Comparison of ENCODE assay signal across 7 cellular contexts in genomic region chr5:84748313-84748712, GRCh38.
"Had no signal": no experiment of that assay in that cellular context is flagged by ENCODE, and none has a peak within 500 bp of the region (broad histone marks: within the 10 kb centered on the region; RNA-seq: fewer than 3 reads in every experiment).

No MANE protein-coding gene starts in this region.

- FAIRE-seq: HepG2, HTR-8/SVneo, K562 had no signal

- H3K27ac ChIP-seq: HL-60, KMS-11 had no signal

- DNase-seq: KBM-7, KG1 had no signal

- H3K9ac ChIP-seq: KMS-11 had no signal

- H3K4me3 ChIP-seq: K562 had no signal

- ATAC-seq: HepG2, K562 had no signal

- H3K4me2 ChIP-seq: KMS-11 had no signal
